ENCODE assay signal across 28 cellular contexts in genomic region chr4:177607111-177607573, GRCh38.
"Had no signal": no experiment of that assay in that cellular context is flagged by ENCODE, and none has a peak within 500 bp of the region (broad histone marks: within the 10 kb centered on the region; RNA-seq: fewer than 3 reads in every experiment).

No MANE protein-coding gene starts in this region.

- DNase-seq: activated B cell treated with CpG ODN at 0.5 μM for 24 hours; activated CD4-positive, alpha-beta T cell treated with anti-CD3 and anti-CD28 coated beads for 48 hours; activated CD4-positive, alpha-beta T cell treated with anti-CD3 and anti-CD28 coated beads, Interleukin-2, amount 50 U/mL, for 1 hour; activated CD4-positive, alpha-beta T cell treated with anti-CD3 and anti-CD28 coated beads, Interleukin-2, amount 50 U/mL, for 48 hours; activated CD8-positive, alpha-beta memory T cell treated with anti-CD3 and anti-CD28 coated beads for 24 hours; activated CD8-positive, alpha-beta T cell treated with anti-CD3 and anti-CD28 coated beads for 36 hours; activated effector memory CD4-positive, alpha-beta T cell treated with Interleukin-2 at 50 U/mL for 16 hours; activated naive CD4-positive, alpha-beta T cell treated with anti-CD3 and anti-CD28 coated beads, Interleukin-2, amount 50 U/mL, for 16 hours; activated naive CD4-positive, alpha-beta T cell treated with Interleukin-2 at 50 U/mL for 16 hours; activated T-cell treated with anti-CD3 and anti-CD28 coated beads, Interleukin-2, amount 50 U/mL, for 4 hours; amygdala; central memory CD4-positive, alpha-beta T cell; cerebellar nuclear complex; colonic mucosa; effector CD8-positive, alpha-beta T cell; esophagus squamous epithelium; foreskin melanocyte; T-helper 1 cell; T-helper 17 cell; T1000; WERI-Rb-1 had no signal

- H3K4me1 ChIP-seq: ascending aorta, breast epithelium, colonic mucosa, esophagus squamous epithelium, gastroesophageal sphincter had no signal

- H3K9me3 ChIP-seq: ascending aorta, breast epithelium, colonic mucosa, esophagus squamous epithelium, gastroesophageal sphincter had no signal

- H3K27me3 ChIP-seq: ascending aorta, breast epithelium, cardiac muscle cell, colonic mucosa, esophagus squamous epithelium, gastroesophageal sphincter had no signal

- H3K27ac ChIP-seq: ascending aorta, breast epithelium, cardiac muscle cell, colonic mucosa, epithelial cell of prostate, esophagus squamous epithelium, gastroesophageal sphincter, WERI-Rb-1 had no signal

- H3K4me3 ChIP-seq: ascending aorta, breast epithelium, cardiac muscle cell, colonic mucosa, esophagus squamous epithelium, gastroesophageal sphincter had no signal

- ATAC-seq: activated CD4-positive, CD25-positive, alpha-beta regulatory T cell treated with anti-CD3 and anti-CD28 coated beads, Interleukin-2, amount 50 U/mL, for 24 hours; activated CD8-positive, alpha-beta T cell treated with anti-CD3 and anti-CD28 coated beads for 36 hours; activated T-cell treated with anti-CD3 and anti-CD28 coated beads, Interleukin-2, amount 50 U/mL, for 4 hours; activated T-helper 17 cell treated with anti-CD3 and anti-CD28 coated beads, Interleukin-2, amount 50 U/mL, for 72 hours; gastroesophageal sphincter; T-helper 17 cell had no signal

- H3K36me3 ChIP-seq: ascending aorta, breast epithelium, cardiac muscle cell, colonic mucosa, esophagus squamous epithelium, gastroesophageal sphincter, WERI-Rb-1 had no signal
